ENCODE assay signal across 19 cellular contexts in the genomic region with DNA sequence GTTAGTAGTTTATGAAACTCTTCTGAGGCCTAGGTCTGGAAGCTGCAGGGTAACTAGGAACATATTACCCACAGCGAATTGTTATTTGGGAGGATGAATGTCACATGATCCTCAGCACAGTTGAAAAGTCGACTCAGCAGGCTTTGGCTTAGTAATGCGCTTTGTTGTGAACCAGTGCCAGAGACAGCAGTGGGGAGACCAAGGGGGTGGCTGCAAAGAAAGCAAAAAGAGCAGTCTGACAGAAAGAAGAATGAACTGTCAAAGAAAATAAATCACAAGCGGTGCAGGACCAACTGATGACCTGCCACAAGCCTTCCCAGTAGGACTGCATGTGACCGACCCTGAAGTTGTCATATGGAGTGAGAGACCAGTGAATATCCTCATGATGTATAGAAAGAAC.
DNase-seq lines count a peak whose midpoint lies in the region; ATAC-seq, FAIRE-seq and TF ChIP-seq lines count a peak whose summit lies in the region.
"Had no signal": no experiment of that assay in that cellular context is flagged by ENCODE, and none has a peak within 500 bp of the region (broad histone marks: within the 10 kb centered on the region; RNA-seq: fewer than 3 reads in every experiment).

No MANE protein-coding gene starts in this region.

- H3K9me3 ChIP-seq in HepG2 (ENCODE audit: low read length) (no peaks in the 10 kb centered on the region), right lobe of liver (no peaks in the 10 kb centered on the region)

- TF ChIP-seq CTCF in HFFc6 (IDR thresholded peaks at IDR 0.05) (no peak), HepG2 (CRISPR knock-in tag; IDR thresholded peaks at IDR 0.05) (no peak), right lobe of liver (IDR thresholded peaks at IDR 0.05) (no peak)

- no peaks in the 10 kb centered on the region for H3K36me3 ChIP-seq in HepG2 (replicated peaks in 1 of 2; ENCODE audit: control insufficient read depth in 1 of 2, insufficient read depth in 2 of 2, low read length in 2 of 2)
- H3K36me3 ChIP-seq in right lobe of liver = no peaks in the 10 kb centered on the region
- H3K36me3 ChIP-seq: WERI-Rb-1 had no signal

- no peaks in the 10 kb centered on the region for H3K79me2 ChIP-seq in HepG2 (ENCODE audit: insufficient read depth, low read length)

- TF ChIP-seq EP300 in HepG2 (IDR thresholded peaks at IDR 0.05; ENCODE audit: low read depth in 2 of 2, low read length in 2 of 2) (no peak), HepG2 (CRISPR knock-in tag; IDR thresholded peaks at IDR 0.05; ENCODE audit: borderline replicate concordance) (no peak)

- H3K27ac ChIP-seq in HepG2 (ENCODE audit: extremely low read length, insufficient read depth, low read length) (no peak overlapping the region), right lobe of liver (no peak overlapping the region)
- H3K27ac ChIP-seq: WERI-Rb-1 had no signal

- in situ Hi-C loops in HepG2 (cut with HindIII; ENCODE audit: extremely low pct_ligation_motif_present, low pct_unique_long_range_greater_than_20kb) = no loop called here

- intact Hi-C loops in HepG2 (cut with micrococcal nuclease; ENCODE audit: unreplicated experiment) (no loop called here), right lobe of liver (cut with DNase I) (no loop called here)

- no peak overlapping the region for H3K4me3 Mint-ChIP-seq in stimulated activated memory B cell treated with anti-CD40 and anti-IgM and Interleukin-4, amounts not matched to agents 10 μg/mL and 1 μg/mL and 100 μg/mL, for 72 hours
- no peak overlapping the region for H3K4me3 Mint-ChIP-seq in HFFc6
- H3K4me3 Mint-ChIP-seq: effector memory CD8-positive, alpha-beta T cell had no signal

- TF ChIP-seq POLR2A in HepG2 (IDR thresholded peaks at IDR 0.05; ENCODE audit: insufficient read depth in 1 of 2, low read depth in 2 of 2, low read length in 2 of 2) (no peak), right lobe of liver (IDR thresholded peaks at IDR 0.05) (no peak)

- no peaks in the 10 kb centered on the region for H3K36me3 Mint-ChIP-seq in stimulated activated memory B cell treated with anti-CD40 and anti-IgM and Interleukin-4, amounts not matched to agents 10 μg/mL and 1 μg/mL and 100 μg/mL, for 72 hours
- H3K36me3 Mint-ChIP-seq in HFFc6 (ENCODE audit: low read depth) = no peaks in the 10 kb centered on the region

- no peak overlapping the region for H3K27ac Mint-ChIP-seq in stimulated activated memory B cell treated with anti-CD40 and anti-IgM and Interleukin-4, amounts not matched to agents 10 μg/mL and 1 μg/mL and 100 μg/mL, for 72 hours
- no peak overlapping the region for H3K27ac Mint-ChIP-seq in HFFc6
- H3K27ac Mint-ChIP-seq: effector memory CD8-positive, alpha-beta T cell had no signal

- H3K9me3 Mint-ChIP-seq in stimulated activated memory B cell treated with anti-CD40 and anti-IgM and Interleukin-4, amounts not matched to agents 10 μg/mL and 1 μg/mL and 100 μg/mL, for 72 hours = no peaks in the 10 kb centered on the region
- H3K9me3 Mint-ChIP-seq in HFFc6 = no peaks in the 10 kb centered on the region
- H3K9me3 Mint-ChIP-seq: effector memory CD8-positive, alpha-beta T cell had no signal

- no peaks in the 10 kb centered on the region for H3K27me3 Mint-ChIP-seq in stimulated activated memory B cell treated with anti-CD40 and anti-IgM and Interleukin-4, amounts not matched to agents 10 μg/mL and 1 μg/mL and 100 μg/mL, for 72 hours
- no peaks in the 10 kb centered on the region; the same call in 1 of the 2 replicates for H3K27me3 Mint-ChIP-seq in HFFc6 (ENCODE audit: insufficient read depth)
- H3K27me3 Mint-ChIP-seq: effector memory CD8-positive, alpha-beta T cell had no signal

- DNase-seq in NCI-H446 treated with DMSO at 0.1 percent for 48 hours (lab: John Stamatoyannopoulos, UW) (peak; percentile 72), ecto neural progenitor cell (ENCODE audit: low spot score) (peak; percentile 56), medulla oblongata (ENCODE audit: extremely low spot score) (peak; percentile 31), HFFc6 (no peak), HepG2 (ENCODE audit: low spot score) (no peak), right lobe of liver (no peak)
- DNase-seq: activated naive CD4-positive, alpha-beta T cell treated with Interleukin-2 at 50 U/mL for 16 hours; AML-193; effector memory CD8-positive, alpha-beta T cell; kidney glomerular epithelial cell; NCI-H187; NCI-H510A treated with DMSO at 0.1 percent for 48 hours; stimulated activated CD4-positive, alpha-beta T cell treated with anti-CD3 and anti-CD28 coated beads, Interleukin-2, amount 100 ng/mL, for 48 hours; stimulated activated CD8-positive, alpha-beta memory T cell treated with anti-CD3 and anti-CD28 coated beads, Interleukin-4, amount 100 ng/mL, for 48 hours; WERI-Rb-1 had no signal

- no peak overlapping the region for H2AFZ ChIP-seq in HepG2 (ENCODE audit: low read length)

- POLR2A ChIA-PET in HepG2 (lab: Yijun Ruan, JAX) = no interaction called here

- H3K27me3 ChIP-seq in HepG2 (ENCODE audit: control insufficient read depth in 1 of 2, insufficient read depth in 2 of 2, low read length in 2 of 2) = no peaks in the 10 kb centered on the region
- H3K27me3 ChIP-seq in right lobe of liver = no peaks in the 10 kb centered on the region

- FAIRE-seq in HepG2 (lab: Jason Lieb, UNC) = no peak
- FAIRE-seq: bronchial epithelial cell, D721Med had no signal

- CTCF ChIA-PET in HepG2 (lab: Yijun Ruan, JAX; ENCODE audit: low intra/inter-chr PET ratio, low total read pairs) = no interaction called here

- H3K4me1 ChIP-seq in HepG2 (ENCODE audit: insufficient read depth, low read length) (no peaks in the 10 kb centered on the region), right lobe of liver (no peaks in the 10 kb centered on the region)

- no peak for TF ChIP-seq RAD21 in HepG2 (CRISPR knock-in tag; IDR thresholded peaks at IDR 0.05)

- peak; percentile 40 for ATAC-seq in stimulated activated memory B cell treated with anti-CD40 and anti-IgM and Interleukin-4, amounts not matched to agents 10 μg/mL and 1 μg/mL and 100 μg/mL, for 72 hours
- ATAC-seq in HepG2 (no peak), right lobe of liver (no peak)
- ATAC-seq: effector memory CD8-positive, alpha-beta T cell; Panc1 had no signal

- no peaks in the 10 kb centered on the region for H4K20me1 ChIP-seq in HepG2 (ENCODE audit: insufficient read depth, low read length)

- H3K4me3 ChIP-seq in HepG2 (replicated peaks in 1 of 3; ENCODE audit: insufficient read depth in 1 of 3, low read depth in 2 of 3, low read length in 3 of 3) (no peak overlapping the region), right lobe of liver (no peak overlapping the region)

- WGBS in HepG2 (ENCODE audit: low lambda C conversion rate) = 78% methylated on average over 5 of the region's 5 CpGs
- WGBS in right lobe of liver (ENCODE audit: insufficient coverage, low coverage, low lambda C conversion rate, missing lambda C conversion rate) = 82% methylated on average over 5 of the region's 5 CpGs

- no peak overlapping the region for H3K9ac ChIP-seq in HepG2 (ENCODE audit: insufficient read depth, low read depth, low read length)

- no TSS peak for BruUV-seq in HepG2 (replicated peaks; lab: Mats Ljungman, UMichigan)

- peaks cover 13% of the 10 kb centered on the region for H3K4me1 Mint-ChIP-seq in stimulated activated memory B cell treated with anti-CD40 and anti-IgM and Interleukin-4, amounts not matched to agents 10 μg/mL and 1 μg/mL and 100 μg/mL, for 72 hours
- H3K4me1 Mint-ChIP-seq in HFFc6 (ENCODE audit: low read depth) = peaks cover 14% of the 10 kb centered on the region

- no peak overlapping the region for H3K4me2 ChIP-seq in HepG2 (ENCODE audit: low read depth, low read length)

TF ChIP-seq in HepG2, 621 proteins besides CTCF, POLR2A, EP300 and RAD21 (continues in another document):
- TF ChIP-seq ZNF766 (CRISPR knock-in tag; IDR thresholded peaks at IDR 0.05; ENCODE audit: borderline replicate concordance) (no peak), ZNF530 (CRISPR knock-in tag; IDR thresholded peaks at IDR 0.05; ENCODE audit: low read depth) (no peak), ZNF574 (CRISPR knock-in tag; IDR thresholded peaks at IDR 0.05) (no peak), ZFP82 (CRISPR knock-in tag; IDR thresholded peaks at IDR 0.05; ENCODE audit: borderline replicate concordance) (no peak), ZNF550 (CRISPR knock-in tag; IDR thresholded peaks at IDR 0.05; ENCODE audit: borderline replicate concordance) (no peak), HHEX (CRISPR knock-in tag; IDR thresholded peaks at IDR 0.05) (no peak), NFE2L2 (IDR thresholded peaks at IDR 0.05; ENCODE audit: low read length) (no peak), YEATS2 (CRISPR knock-in tag; IDR thresholded peaks at IDR 0.05; ENCODE audit: borderline replicate concordance) (no peak)
- TF ChIP-seq, protein P1, sequence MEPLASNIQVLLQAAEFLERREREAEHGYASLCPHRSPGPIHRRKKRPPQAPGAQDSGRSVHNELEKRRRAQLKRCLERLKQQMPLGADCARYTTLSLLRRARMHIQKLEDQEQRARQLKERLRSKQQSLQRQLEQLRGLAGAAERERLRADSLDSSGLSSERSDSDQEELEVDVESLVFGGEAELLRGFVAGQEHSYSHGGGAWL (CRISPR knock-in tag; IDR thresholded peaks at IDR 0.05) = no peak

Comparison
In these comparisons a context has a peak if more than half of its experiments do, and no peak if none do; other contexts are left out.
1. DNase-seq: peak in NCI-H446 treated with DMSO at 0.1 percent for 48 hours (single experiment), ecto neural progenitor cell (single experiment) and medulla oblongata (single experiment); none in HFFc6 (single experiment), HepG2 (single experiment) and right lobe of liver (0 of 3).